22 cellular contexts compared by ENCODE assay signal in the genomic region with DNA sequence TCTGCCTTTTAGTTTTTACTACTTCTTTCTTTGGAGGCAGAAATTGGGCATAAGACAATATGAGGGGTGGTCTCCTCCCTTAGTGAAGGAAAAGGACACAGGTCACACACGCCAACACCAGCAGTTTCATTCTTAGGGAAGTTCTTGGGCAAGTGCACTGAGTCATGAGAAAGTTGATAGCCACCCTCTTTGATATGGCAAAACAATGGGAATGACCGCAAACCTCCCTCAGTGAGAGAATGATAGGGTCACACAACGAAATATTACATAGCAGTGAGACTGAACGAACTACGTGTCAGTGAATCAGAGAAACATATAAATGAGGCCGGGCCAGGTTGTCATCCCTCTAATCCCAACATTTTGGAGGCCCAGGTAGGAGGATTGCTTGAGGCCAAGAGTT. TPM values are rescaled to one million over a fixed set of nuclear protein-coding genes. Genes with fewer than 3 reads are reported as not detected.
DNase-seq lines count a peak whose midpoint lies in the region; ATAC-seq, FAIRE-seq and TF ChIP-seq lines count a peak whose summit lies in the region.
"Had no signal": no experiment of that assay in that cellular context is flagged by ENCODE, and none has a peak within 500 bp of the region (broad histone marks: within the 10 kb centered on the region; RNA-seq: fewer than 3 reads in every experiment).

No MANE protein-coding gene starts in this region.

- no peaks in the 10 kb centered on the region for H3K36me3 Mint-ChIP-seq in astrocyte (ENCODE audit: low read depth, unreplicated experiment)
- H3K36me3 Mint-ChIP-seq in activated T-cell treated with anti-CD3 and anti-CD28 coated beads, Interleukin-2, amount 50 U/mL, for 4 hours (ENCODE audit: insufficient read depth): peaks cover 5% of the 10 kb centered on the region

- H3K4me3 Mint-ChIP-seq in astrocyte (ENCODE audit: unreplicated experiment): no peak overlapping the region
- no peak overlapping the region for H3K4me3 Mint-ChIP-seq in activated T-cell treated with anti-CD3 and anti-CD28 coated beads, Interleukin-2, amount 50 U/mL, for 4 hours
- H3K4me3 Mint-ChIP-seq: activated CD4-positive, alpha-beta T cell treated with anti-CD3 and anti-CD28 coated beads, Interleukin-2, amount 10 ng/mL, durations not matched to agents 24 days and 14 days; stimulated activated naive B cell treated with anti-CD40 and anti-IgM and Interleukin-4, amounts not matched to agents 10 μg/mL and 1 μg/mL and 100 μg/mL, for 72 hours had no signal

- no peak overlapping the region for H2AFZ ChIP-seq in astrocyte (ENCODE audit: low read depth, low read length)

- no peak overlapping the region for H3K4me3 ChIP-seq in liver (ENCODE audit: low read depth in 1 of 3, low read length in 3 of 3)
- no peak overlapping the region for H3K4me3 ChIP-seq in right lobe of liver
- H3K4me3 ChIP-seq in astrocyte (ENCODE audit: insufficient read depth, low read depth, low read length): no peak overlapping the region
- no peak overlapping the region for H3K4me3 ChIP-seq in mucosa of stomach (ENCODE audit: low read length)
- H3K4me3 ChIP-seq: body of pancreas, heart left ventricle, testis, uterus had no signal

- H3K4me1 ChIP-seq in liver (ENCODE audit: control insufficient read depth in 4 of 4, insufficient read depth in 4 of 4, low read length in 3 of 4): peaks cover 16 to 90% (median 62%) of the 10 kb centered on the region in 4 donors
- H3K4me1 ChIP-seq in right lobe of liver: peaks cover 0 to 75% (median 35%) of the 10 kb centered on the region in 4 donors
- H3K4me1 ChIP-seq in astrocyte (ENCODE audit: insufficient read depth, low read length): peaks cover 29% of the 10 kb centered on the region
- peaks cover 88% of the 10 kb centered on the region for H3K4me1 ChIP-seq in mucosa of stomach (ENCODE audit: control insufficient read depth, insufficient read depth, low read length)

- H3K27ac ChIP-seq in liver (ENCODE audit: low read depth in 1 of 2, low read length in 2 of 2) (peak overlapping the region; percentile 9 to 46), right lobe of liver (peak overlapping the region in 1 of 3 donors; percentile 29), astrocyte (ENCODE audit: low read depth, low read length) (no peak overlapping the region)
- H3K27ac ChIP-seq: testis had no signal

- H3K9ac ChIP-seq in liver (ENCODE audit: low read depth in 1 of 2, low read length in 2 of 2) (no peak overlapping the region), astrocyte (ENCODE audit: low read length) (no peak overlapping the region), mucosa of stomach (ENCODE audit: low read length) (peak overlapping the region; percentile 31)

- TF ChIP-seq CTCF in liver (IDR thresholded peaks at IDR 0.05; ENCODE audit: low read depth, low read length, missing input control) (no peak), right lobe of liver (IDR thresholded peaks at IDR 0.05) (no peak), astrocyte (IDR thresholded peaks at IDR 0.05; ENCODE audit: insufficient read depth, low read depth, low read length) (no peak)

- H4K20me1 ChIP-seq in astrocyte (ENCODE audit: insufficient read depth, low read length): no peaks in the 10 kb centered on the region

- no peak for TF ChIP-seq POLR2A in right lobe of liver (IDR thresholded peaks at IDR 0.05)

- no peaks in the 10 kb centered on the region for H3K79me2 ChIP-seq in astrocyte (ENCODE audit: insufficient read depth, low read length)

- H3K36me3 ChIP-seq in liver (ENCODE audit: control insufficient read depth in 4 of 4, insufficient read depth in 3 of 4, low read depth in 1 of 4, low read length in 3 of 4) (peaks cover 2 to 17% (median 10%) of the 10 kb centered on the region in 4 donors), right lobe of liver (peaks cover 0 to 30% (median 12%) of the 10 kb centered on the region in 4 donors), astrocyte (ENCODE audit: insufficient read depth, low read length) (no peaks in the 10 kb centered on the region), mucosa of stomach (ENCODE audit: control insufficient read depth, insufficient read depth, low read length) (peaks cover 4% of the 10 kb centered on the region)
- H3K36me3 ChIP-seq: uterus had no signal

- H3K27ac Mint-ChIP-seq in astrocyte (ENCODE audit: unreplicated experiment): peak overlapping the region; percentile 26
- H3K27ac Mint-ChIP-seq: activated CD4-positive, alpha-beta T cell treated with anti-CD3 and anti-CD28 coated beads, Interleukin-2, amount 10 ng/mL, durations not matched to agents 24 days and 14 days; stimulated activated naive B cell treated with anti-CD40 and anti-IgM and Interleukin-4, amounts not matched to agents 10 μg/mL and 1 μg/mL and 100 μg/mL, for 72 hours had no signal

- DNase-seq in right lobe of liver (no peak), astrocyte (ENCODE audit: low read depth) (peak; percentile 20), posterior vena cava (ENCODE audit: low spot score) (no peak), HuH-7 (ENCODE audit: low spot score) (no peak)
- DNase-seq in activated T-cell treated with anti-CD3 and anti-CD28 coated beads, Interleukin-2, amount 50 U/mL, for 4 hours: no peak
- no peak for DNase-seq in activated CD4-positive, alpha-beta T cell treated with anti-CD3 and anti-CD28 coated beads, Interleukin-2, amount 50 U/mL, for 48 hours
- DNase-seq: 8988T; activated CD4-positive, alpha-beta T cell treated with anti-CD3 and anti-CD28 coated beads, Interleukin-2, amount 10 ng/mL, durations not matched to agents 24 days and 14 days; activated T-cell treated with anti-CD3 and anti-CD28 coated beads, Interleukin-2, amount 50 U/mL, for 48 hours; body of pancreas; DND-41; heart left ventricle; NCI-H146; NCI-H446 treated with DMSO at 0.1 percent for 48 hours; stimulated activated CD4-positive, alpha-beta T cell treated with anti-CD3 and anti-CD28 coated beads, Interleukin-15, amount 100 ng/mL, for 24 hours; stimulated activated naive B cell treated with anti-CD40 and anti-IgM and Interleukin-4, amounts not matched to agents 10 μg/mL and 1 μg/mL and 100 μg/mL, for 72 hours; testis; uterus had no signal

- FAIRE-seq in astrocyte (lab: Jason Lieb, UNC): no peak

- no peak for ATAC-seq in right lobe of liver
- ATAC-seq in activated T-cell treated with anti-CD3 and anti-CD28 coated beads, Interleukin-2, amount 50 U/mL, for 4 hours: no peak
- ATAC-seq: body of pancreas; heart left ventricle; sciatic nerve; SK-N-SH treated with all-trans-retinoic acid at 6 μM for 48 hours; stimulated activated naive B cell treated with anti-CD40 and anti-IgM and Interleukin-4, amounts not matched to agents 10 μg/mL and 1 μg/mL and 100 μg/mL, for 72 hours had no signal

- H3K27me3 ChIP-seq in liver (ENCODE audit: control insufficient read depth in 4 of 4, insufficient read depth in 4 of 4, low read length in 3 of 4) (no peaks in the 10 kb centered on the region), right lobe of liver (no peaks in the 10 kb centered on the region), astrocyte (ENCODE audit: insufficient read depth, low read length) (peaks cover 4% of the 10 kb centered on the region), mucosa of stomach (ENCODE audit: control insufficient read depth, insufficient read depth, low read length) (no peaks in the 10 kb centered on the region)
- H3K27me3 ChIP-seq: body of pancreas, heart left ventricle, testis, uterus had no signal

- peaks cover 9% of the 10 kb centered on the region for H3K27me3 Mint-ChIP-seq in astrocyte (ENCODE audit: low read depth, unreplicated experiment)
- H3K27me3 Mint-ChIP-seq in activated T-cell treated with anti-CD3 and anti-CD28 coated beads, Interleukin-2, amount 50 U/mL, for 4 hours (ENCODE audit: low read depth): no peaks in the 10 kb centered on the region

- intact Hi-C loops in right lobe of liver (cut with DNase I): no loop called here
- intact Hi-C loops in posterior vena cava (cut with DNase I): no loop called here

- no peak for TF ChIP-seq RAD21 in liver (IDR thresholded peaks at IDR 0.05)

- H3K9me3 ChIP-seq in liver (ENCODE audit: control insufficient read depth in 4 of 4, low read length in 3 of 4) (no peaks in the 10 kb centered on the region), right lobe of liver (no peaks in the 10 kb centered on the region), astrocyte (ENCODE audit: insufficient read depth, low read depth, low read length) (no peaks in the 10 kb centered on the region), mucosa of stomach (ENCODE audit: control insufficient read depth, low read length) (no peaks in the 10 kb centered on the region)
- H3K9me3 ChIP-seq: body of pancreas, heart left ventricle, testis, uterus had no signal

- H3K4me1 Mint-ChIP-seq in astrocyte (ENCODE audit: low read depth, unreplicated experiment): peaks cover 18% of the 10 kb centered on the region
- H3K4me1 Mint-ChIP-seq in activated T-cell treated with anti-CD3 and anti-CD28 coated beads, Interleukin-2, amount 50 U/mL, for 4 hours (ENCODE audit: low read depth): peaks cover 72% of the 10 kb centered on the region

- H3K4me2 ChIP-seq in astrocyte (ENCODE audit: low read length): no peak overlapping the region

- WGBS in liver: 85% methylated on average over 6 of the region's 6 CpGs
- WGBS in right lobe of liver (ENCODE audit: insufficient coverage, low coverage, low lambda C conversion rate, missing lambda C conversion rate): 78% methylated on average over 6 of the region's 6 CpGs

- peaks cover 2% of the 10 kb centered on the region for H3K9me3 Mint-ChIP-seq in astrocyte (ENCODE audit: unreplicated experiment)
- no peaks in the 10 kb centered on the region for H3K9me3 Mint-ChIP-seq in activated T-cell treated with anti-CD3 and anti-CD28 coated beads, Interleukin-2, amount 50 U/mL, for 4 hours
- H3K9me3 Mint-ChIP-seq: activated CD4-positive, alpha-beta T cell treated with anti-CD3 and anti-CD28 coated beads, Interleukin-2, amount 10 ng/mL, durations not matched to agents 24 days and 14 days; stimulated activated naive B cell treated with anti-CD40 and anti-IgM and Interleukin-4, amounts not matched to agents 10 μg/mL and 1 μg/mL and 100 μg/mL, for 72 hours had no signal

RNA-seq across cellular contexts. Expression of a gene that starts 20.0 kb away (rescaled TPM):
- total RNA-seq in liver (10 to 100 TPM; 47.0 to 67.6 TPM), right lobe of liver (100 to 1,000 TPM in 2 of 6 experiments, 10 to 100 TPM in 4; 32.2 to 145 (median 68.2) TPM), astrocyte (2.2 and 2.5 TPM in 2 replicates), posterior vena cava (10 to 100 TPM; 19.6 to 24.1 TPM)
- polyA plus RNA-seq in liver: 10 to 100 TPM; 18.8 to 23.6 TPM
- total RNA-seq in activated T-cell treated with anti-CD3 and anti-CD28 coated beads, Interleukin-2, amount 50 U/mL, for 4 hours: 10 to 100 TPM; 20.7 to 28.7 (median 24.1) TPM
